8 cellular contexts compared by ENCODE assay signal in the genomic region with DNA sequence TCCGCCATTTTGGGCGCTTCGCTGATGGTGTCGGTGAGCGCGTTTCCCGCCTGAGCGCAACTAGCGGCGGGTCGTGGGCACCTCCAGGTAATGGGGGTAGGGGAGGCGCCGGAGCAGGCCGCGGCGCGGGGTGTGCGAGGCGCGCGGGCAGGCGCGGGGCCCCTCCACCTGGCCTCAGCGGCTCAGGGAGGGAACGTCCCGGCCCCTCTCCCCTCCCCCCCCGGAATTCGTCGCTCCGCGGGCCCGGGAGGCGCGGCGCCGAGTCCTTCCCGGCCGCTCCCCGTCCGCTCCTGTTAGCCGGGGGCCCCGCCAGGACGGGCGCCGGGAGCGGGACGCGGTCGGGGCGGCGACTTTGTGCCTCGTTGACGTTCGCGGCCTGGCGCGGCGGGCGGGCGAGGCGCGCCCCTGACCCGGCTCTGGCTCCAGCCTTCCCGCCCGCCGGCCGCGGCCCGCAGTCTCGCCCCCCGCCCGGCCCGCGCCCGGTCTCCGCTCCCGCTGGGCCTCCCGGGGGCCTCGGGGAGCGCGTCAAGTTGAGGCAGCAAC. TPM values are rescaled to one million over a fixed set of nuclear protein-coding genes. Genes with fewer than 3 reads are reported as not detected.
A peak's percentile ranks its signal among the peaks of the same experiment; 100 is the strongest.
DNase-seq lines count a peak whose midpoint lies in the region; ATAC-seq, FAIRE-seq and TF ChIP-seq lines count a peak whose summit lies in the region.

A gene with protein sequence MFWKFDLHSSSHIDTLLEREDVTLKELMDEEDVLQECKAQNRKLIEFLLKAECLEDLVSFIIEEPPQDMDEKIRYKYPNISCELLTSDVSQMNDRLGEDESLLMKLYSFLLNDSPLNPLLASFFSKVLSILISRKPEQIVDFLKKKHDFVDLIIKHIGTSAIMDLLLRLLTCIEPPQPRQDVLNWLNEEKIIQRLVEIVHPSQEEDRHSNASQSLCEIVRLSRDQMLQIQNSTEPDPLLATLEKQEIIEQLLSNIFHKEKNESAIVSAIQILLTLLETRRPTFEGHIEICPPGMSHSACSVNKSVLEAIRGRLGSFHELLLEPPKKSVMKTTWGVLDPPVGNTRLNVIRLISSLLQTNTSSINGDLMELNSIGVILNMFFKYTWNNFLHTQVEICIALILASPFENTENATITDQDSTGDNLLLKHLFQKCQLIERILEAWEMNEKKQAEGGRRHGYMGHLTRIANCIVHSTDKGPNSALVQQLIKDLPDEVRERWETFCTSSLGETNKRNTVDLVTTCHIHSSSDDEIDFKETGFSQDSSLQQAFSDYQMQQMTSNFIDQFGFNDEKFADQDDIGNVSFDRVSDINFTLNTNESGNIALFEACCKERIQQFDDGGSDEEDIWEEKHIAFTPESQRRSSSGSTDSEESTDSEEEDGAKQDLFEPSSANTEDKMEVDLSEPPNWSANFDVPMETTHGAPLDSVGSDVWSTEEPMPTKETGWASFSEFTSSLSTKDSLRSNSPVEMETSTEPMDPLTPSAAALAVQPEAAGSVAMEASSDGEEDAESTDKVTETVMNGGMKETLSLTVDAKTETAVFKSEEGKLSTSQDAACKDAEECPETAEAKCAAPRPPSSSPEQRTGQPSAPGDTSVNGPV (plus strand): TSS at position 12 of the 543 bp plus-strand sequence. CDS start 76,913 bp downstream, outside the sequence.

- H3K4me1 Mint-ChIP-seq in brain = peaks cover 45% of the 10 kb centered on the region
- peaks cover 46% of the 10 kb centered on the region for H3K4me1 Mint-ChIP-seq in stimulated activated naive CD8-positive, alpha-beta T cell treated with anti-CD3 and anti-CD28 coated beads, Interleukin-15, Interleukin-2, amounts not matched to agents 100 ng/mL and 50 ng/mL, for 24 hours (ENCODE audit: low read depth)

- H3K4me3 Mint-ChIP-seq in brain = peak within 1 kb of the TSS; percentile 82 to 97 (median 91)
- H3K4me3 Mint-ChIP-seq in stimulated activated naive CD8-positive, alpha-beta T cell treated with anti-CD3 and anti-CD28 coated beads, Interleukin-15, Interleukin-2, amounts not matched to agents 100 ng/mL and 50 ng/mL, for 24 hours = peak within 1 kb of the TSS; percentile 92

- peaks cover 29% of the 10 kb centered on the region for H3K36me3 Mint-ChIP-seq in brain
- peaks cover 5% of the 10 kb centered on the region for H3K36me3 Mint-ChIP-seq in stimulated activated naive CD8-positive, alpha-beta T cell treated with anti-CD3 and anti-CD28 coated beads, Interleukin-15, Interleukin-2, amounts not matched to agents 100 ng/mL and 50 ng/mL, for 24 hours (ENCODE audit: low read depth)

- no peaks in the 10 kb centered on the region for H3K9me3 ChIP-seq in kidney (ENCODE audit: control insufficient read depth in 1 of 2, low read length in 2 of 2)

- peak within 1 kb of the TSS; percentile 89 to 96 (median 93) for H3K27ac Mint-ChIP-seq in brain
- peak within 1 kb of the TSS; percentile 87 for H3K27ac Mint-ChIP-seq in stimulated activated naive CD8-positive, alpha-beta T cell treated with anti-CD3 and anti-CD28 coated beads, Interleukin-15, Interleukin-2, amounts not matched to agents 100 ng/mL and 50 ng/mL, for 24 hours

- no peaks in the 10 kb centered on the region for H3K36me3 ChIP-seq in kidney (ENCODE audit: control insufficient read depth in 1 of 2, insufficient read depth in 2 of 2, low read length in 2 of 2)

- FAIRE-seq in kidney (lab: Jason Lieb, UNC) = no peak

- DNase-seq in HT-29 (ENCODE audit: low spot score) = no peak
- DNase-seq in kidney = no peak
- no peak for DNase-seq in NCI-H2171 treated with DMSO at 0.1 percent for 48 hours (lab: John Stamatoyannopoulos, UW)
- no peak for DNase-seq in activated CD4-positive, alpha-beta T cell treated with anti-CD3 and anti-CD28 coated beads, Interleukin-2, amount 50 U/mL, for 4 hours

- H3K27me3 Mint-ChIP-seq in brain = peaks cover 6% of the 10 kb centered on the region
- H3K27me3 Mint-ChIP-seq in stimulated activated naive CD8-positive, alpha-beta T cell treated with anti-CD3 and anti-CD28 coated beads, Interleukin-15, Interleukin-2, amounts not matched to agents 100 ng/mL and 50 ng/mL, for 24 hours = no peaks in the 10 kb centered on the region

- TF ChIP-seq CTCF in C4-2B (conservative IDR thresholded peaks at IDR 0.05) (no peak), brain (conservative IDR thresholded peaks at IDR 0.05) (no peak), kidney (IDR thresholded peaks at IDR 0.05; ENCODE audit: borderline replicate concordance, extremely low read depth, insufficient read depth) (peak; percentile 5)

- ATAC-seq in GM19467 (IDR thresholded peaks at IDR 0.05; ENCODE audit: unreplicated experiment) = peak; percentile 30

- peaks cover 0 to 4% (median 0%) of the 10 kb centered on the region in 5 experiments for H3K9me3 Mint-ChIP-seq in brain
- no peaks in the 10 kb centered on the region for H3K9me3 Mint-ChIP-seq in stimulated activated naive CD8-positive, alpha-beta T cell treated with anti-CD3 and anti-CD28 coated beads, Interleukin-15, Interleukin-2, amounts not matched to agents 100 ng/mL and 50 ng/mL, for 24 hours

- peak within 1 kb of the TSS; percentile 79 to 83 for H3K4me3 ChIP-seq in kidney (ENCODE audit: low read length in 2 of 2)

- peak within 1 kb of the TSS; percentile 94 for H3K27ac ChIP-seq in C4-2B
- H3K27ac ChIP-seq in kidney (ENCODE audit: low read depth in 2 of 2, low read length in 2 of 2) = peak within 1 kb of the TSS; percentile 93 to 97

- peak within 1 kb of the TSS; percentile 51 to 74 for H3K9ac ChIP-seq in kidney (ENCODE audit: low read length in 2 of 2)

- intact Hi-C loops in kidney (cut with DNase I) = no loop called here

- H3K4me1 ChIP-seq in kidney (ENCODE audit: control insufficient read depth in 1 of 2, insufficient read depth in 1 of 2, low read depth in 1 of 2, low read length in 2 of 2) = peaks cover 10 to 17% of the 10 kb centered on the region in 2 donors

RNA-seq across cellular contexts. Expression of the gene that starts here (rescaled TPM):
- 198 and 215 TPM in 2 replicates for total RNA-seq in HT-29 (2014; rRNA removed; shearing (Covaris generic))
- polyA plus RNA-seq in brain (ENCODE audit: insufficient read depth, low read depth, low replicate concordance) = 18.3 TPM
- 108 TPM for total RNA-seq in kidney
- polyA plus RNA-seq in kidney (ENCODE audit: insufficient read depth, low read depth, low replicate concordance) = 30.3 TPM
